11 cellular contexts compared by ENCODE assay signal in the genomic region with DNA sequence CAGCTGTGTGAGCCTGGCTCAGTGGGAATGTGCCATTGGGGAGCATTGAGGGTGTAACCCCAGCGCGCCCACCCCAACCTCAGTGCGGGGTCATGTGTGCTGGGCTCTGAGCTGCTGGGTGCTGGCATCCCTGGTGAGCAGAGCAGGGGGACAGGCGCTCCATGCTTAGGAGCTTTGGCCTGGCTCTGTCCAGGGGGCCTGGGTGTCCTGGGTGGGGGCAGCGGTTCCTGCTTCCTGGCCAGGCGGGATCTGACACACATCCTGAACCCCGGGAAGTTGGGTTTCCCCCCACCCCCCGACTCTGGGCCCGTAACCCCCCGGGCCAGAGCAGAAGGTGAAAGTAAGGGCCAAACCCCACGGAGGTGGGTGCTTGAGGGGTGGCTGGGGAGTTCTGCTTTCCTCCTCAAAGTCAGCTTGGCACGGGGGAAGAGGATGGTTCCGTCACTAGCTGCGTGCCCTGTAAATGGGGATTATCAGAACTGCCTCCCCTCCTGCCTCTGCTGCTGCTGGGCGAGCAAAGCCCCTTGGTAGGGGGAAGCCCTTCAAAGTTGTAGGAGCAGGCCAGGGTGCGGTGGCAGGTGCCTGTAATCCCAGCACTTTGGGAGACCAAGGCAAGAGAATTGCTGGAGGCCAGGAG. TPM values are rescaled to one million over a fixed set of nuclear protein-coding genes. Genes with fewer than 3 reads are reported as not detected.
DNase-seq lines count a peak whose midpoint lies in the region; ATAC-seq and TF ChIP-seq lines count a peak whose summit lies in the region.
"Had no signal": no experiment of that assay in that cellular context is flagged by ENCODE, and none has a peak within 500 bp of the region (broad histone marks: within the 10 kb centered on the region; RNA-seq: fewer than 3 reads in every experiment).

No MANE protein-coding gene starts in this region.

- no peak for ATAC-seq in WTC11

- CTCF ChIA-PET in Caco-2 (lab: Charles Lee), result interaction anchor here (0.6 to 2.5 kb wide), 2 partner anchors 12 to 496 kb away, joined by 3 to 11 read pairs; no protein-coding TSS in a partner anchor
- CTCF ChIA-PET in WTC11 (lab: Charles Lee), result interaction anchor here (1.0 to 5.2 kb wide), 4 partner anchors 11 to 39 kb away, joined by 3 to 34 read pairs (median 3); no protein-coding TSS in a partner anchor

- no peaks in the 10 kb centered on the region for H3K9me3 ChIP-seq in Caco-2
- no peaks in the 10 kb centered on the region for H3K9me3 ChIP-seq in left ventricle myocardium inferior (replicated peaks)
- H3K9me3 ChIP-seq in prostate gland, result no peaks in the 10 kb centered on the region

- intact Hi-C loops in Caco-2 (cut with micrococcal nuclease; ENCODE audit: unreplicated experiment), result loop anchor here (1.0 kb wide), 1 partner anchor 19 kb away; no protein-coding TSS in a partner anchor
- intact Hi-C loops in left ventricle myocardium inferior (cut with micrococcal nuclease), result no loop called here
- intact Hi-C loops in prostate gland (cut with DNase I), result no loop called here
- intact Hi-C loops in posterior vena cava (cut with DNase I), result loop anchor here in 1 of 2 donors (10.0 kb wide), 1 partner anchor 61 kb away; a partner anchor contains a TSS

- H3K27me3 Mint-ChIP-seq in Caco-2 (ENCODE audit: insufficient read depth, unreplicated experiment) (peaks cover 2% of the 10 kb centered on the region), WTC11 (ENCODE audit: low read depth) (peaks cover 25% of the 10 kb centered on the region)

- 79% methylated on average over 8 of the region's 16 CpGs for WGBS in prostate gland

- BruUV-seq in Caco-2 (replicated peaks; lab: Mats Ljungman, UMichigan), result no TSS peak

- H3K4me3 Mint-ChIP-seq in Caco-2 (ENCODE audit: unreplicated experiment) (peak overlapping the region; percentile 70), WTC11 (peak overlapping the region; percentile 73)

- DNase-seq in Caco-2 (no peak), WTC11 (ENCODE audit: low spot score) (no peak), left ventricle myocardium inferior (no peak), prostate gland (ENCODE audit: low spot score) (no peak), retina (no peak), SW480 (ENCODE audit: low spot score) (no peak), posterior vena cava (ENCODE audit: low spot score) (no peak)
- DNase-seq in activated CD4-positive, alpha-beta T cell treated with anti-CD3 and anti-CD28 coated beads for 4 hours, result no peak
- DNase-seq: activated naive CD4-positive, alpha-beta T cell treated with Interleukin-2 at 50 U/mL for 16 hours; DMS79; KG1 had no signal

- POLR2A ChIA-PET in Caco-2 (lab: Charles Lee), result no interaction called here
- POLR2A ChIA-PET in WTC11 (lab: Charles Lee), result interaction anchor here (0.6 kb wide), 1 partner anchor 132 kb away, joined by 6 read pairs; no protein-coding TSS in a partner anchor

- H3K36me3 ChIP-seq in Caco-2 (ENCODE audit: control insufficient read depth, insufficient read depth, low read length), result no peaks in the 10 kb centered on the region
- no peaks in the 10 kb centered on the region for H3K36me3 ChIP-seq in left ventricle myocardium inferior
- H3K36me3 ChIP-seq in prostate gland, result no peaks in the 10 kb centered on the region

- peaks cover 11% of the 10 kb centered on the region; the same call in 1 of the 2 replicates for H3K4me1 ChIP-seq in Caco-2
- H3K4me1 ChIP-seq in left ventricle myocardium inferior, result peaks cover 14% of the 10 kb centered on the region
- H3K4me1 ChIP-seq in prostate gland (replicated peaks), result peaks cover 9% of the 10 kb centered on the region

- H3K4me1 Mint-ChIP-seq in Caco-2 (ENCODE audit: low read depth, unreplicated experiment) (no peaks in the 10 kb centered on the region), WTC11 (no peaks in the 10 kb centered on the region)

- H3K27ac ChIP-seq in left ventricle myocardium inferior (replicated peaks) (peak overlapping the region; percentile 54), prostate gland (peak overlapping the region; percentile 1 to 58)

- H3K4me3 ChIP-seq in Caco-2 (ENCODE audit: low read depth, low read length), result peak overlapping the region; percentile 50
- peak overlapping the region; percentile 75 for H3K4me3 ChIP-seq in left ventricle myocardium inferior
- H3K4me3 ChIP-seq in prostate gland, result peak overlapping the region; percentile 59 to 63

- H3K27me3 ChIP-seq in Caco-2 (replicated peaks; ENCODE audit: control insufficient read depth, insufficient read depth, low read length) (no peaks in the 10 kb centered on the region), left ventricle myocardium inferior (ENCODE audit: low read depth) (peaks cover 14% of the 10 kb centered on the region), prostate gland (replicated peaks; ENCODE audit: insufficient read depth) (no peaks in the 10 kb centered on the region)

- H3K36me3 Mint-ChIP-seq in Caco-2 (ENCODE audit: insufficient read depth, unreplicated experiment), result peaks cover 6% of the 10 kb centered on the region
- H3K36me3 Mint-ChIP-seq in WTC11, result peaks cover 5% of the 10 kb centered on the region; the same call in 1 of the 2 replicates

- no peak for TF ChIP-seq POLR2A in prostate gland (IDR thresholded peaks at IDR 0.05)

- TF ChIP-seq CTCF in Caco-2 (IDR thresholded peaks at IDR 0.05; ENCODE audit: insufficient read depth in 1 of 2, low read depth in 1 of 2, low read length in 1 of 2, severe bottlenecking in 1 of 2, unreplicated experiment in 1 of 2) (no peak), WTC11 (IDR thresholded peaks at IDR 0.05) (no peak), left ventricle myocardium inferior (IDR thresholded peaks at IDR 0.05; ENCODE audit: borderline replicate concordance) (no peak), prostate gland (IDR thresholded peaks at IDR 0.05) (no peak)

- H3K27ac Mint-ChIP-seq in Caco-2 (ENCODE audit: unreplicated experiment) (no peak overlapping the region), WTC11 (no peak overlapping the region)

- no peaks in the 10 kb centered on the region for H3K9me3 Mint-ChIP-seq in Caco-2 (ENCODE audit: unreplicated experiment)
- no peaks in the 10 kb centered on the region for H3K9me3 Mint-ChIP-seq in WTC11

TF ChIP-seq in WTC11, 78 proteins besides CTCF, POLR2A, EP300 and RAD21 (continues in another document):
- TF ChIP-seq KAT7 (CRISPR knock-in tag; IDR thresholded peaks at IDR 0.05; ENCODE audit: borderline replicate concordance) (no peak), ZNF423 (CRISPR knock-in tag; IDR thresholded peaks at IDR 0.05) (no peak), CREB1 (CRISPR knock-in tag; IDR thresholded peaks at IDR 0.05) (no peak)
- TF ChIP-seq, protein P1, sequence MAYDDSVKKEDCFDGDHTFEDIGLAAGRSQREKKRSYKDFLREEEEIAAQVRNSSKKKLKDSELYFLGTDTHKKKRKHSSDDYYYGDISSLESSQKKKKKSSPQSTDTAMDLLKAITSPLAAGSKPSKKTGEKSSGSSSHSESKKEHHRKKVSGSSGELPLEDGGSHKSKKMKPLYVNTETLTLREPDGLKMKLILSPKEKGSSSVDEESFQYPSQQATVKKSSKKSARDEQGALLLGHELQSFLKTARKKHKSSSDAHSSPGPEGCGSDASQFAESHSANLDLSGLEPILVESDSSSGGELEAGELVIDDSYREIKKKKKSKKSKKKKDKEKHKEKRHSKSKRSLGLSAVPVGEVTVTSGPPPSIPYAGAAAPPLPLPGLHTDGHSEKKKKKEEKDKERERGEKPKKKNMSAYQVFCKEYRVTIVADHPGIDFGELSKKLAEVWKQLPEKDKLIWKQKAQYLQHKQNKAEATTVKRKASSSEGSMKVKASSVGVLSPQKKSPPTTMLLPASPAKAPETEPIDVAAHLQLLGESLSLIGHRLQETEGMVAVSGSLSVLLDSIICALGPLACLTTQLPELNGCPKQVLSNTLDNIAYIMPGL (CRISPR knock-in tag; IDR thresholded peaks at IDR 0.05), result no peak
- TF ChIP-seq, protein P2, sequence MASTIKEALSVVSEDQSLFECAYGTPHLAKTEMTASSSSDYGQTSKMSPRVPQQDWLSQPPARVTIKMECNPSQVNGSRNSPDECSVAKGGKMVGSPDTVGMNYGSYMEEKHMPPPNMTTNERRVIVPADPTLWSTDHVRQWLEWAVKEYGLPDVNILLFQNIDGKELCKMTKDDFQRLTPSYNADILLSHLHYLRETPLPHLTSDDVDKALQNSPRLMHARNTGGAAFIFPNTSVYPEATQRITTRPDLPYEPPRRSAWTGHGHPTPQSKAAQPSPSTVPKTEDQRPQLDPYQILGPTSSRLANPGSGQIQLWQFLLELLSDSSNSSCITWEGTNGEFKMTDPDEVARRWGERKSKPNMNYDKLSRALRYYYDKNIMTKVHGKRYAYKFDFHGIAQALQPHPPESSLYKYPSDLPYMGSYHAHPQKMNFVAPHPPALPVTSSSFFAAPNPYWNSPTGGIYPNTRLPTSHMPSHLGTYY (CRISPR knock-in tag; IDR thresholded peaks at IDR 0.05), result no peak

RNA-seq across cellular contexts. Expression of a gene that starts 1.7 kb away (rescaled TPM):
- total RNA-seq in Caco-2 (2022) (21.3 and 22.8 TPM in 2 replicates), WTC11 (2021) (37.7 to 47.0 TPM (median 39.5 TPM) in 3 replicates), left ventricle myocardium inferior (20.8 TPM), prostate gland (10 to 100 TPM; 63.7 to 64.4 TPM), posterior vena cava (10 to 100 TPM; 36.1 to 36.8 TPM)

RNA-seq across cellular contexts. Expression of a gene that starts 29.8 kb away (rescaled TPM):
- not detected in 2 replicates for total RNA-seq in Caco-2 (2022)
- 4.2 to 4.9 TPM (median 4.4 TPM) in 3 replicates for total RNA-seq in WTC11 (2021)
- not detected for total RNA-seq in left ventricle myocardium inferior
- total RNA-seq in prostate gland, result 1 to 10 TPM in 1 of 2 donors, not detected in 1; 3.5 TPM
- not detected for total RNA-seq in posterior vena cava
